ENCODE assay signal across 9 cellular contexts in the genomic region with DNA sequence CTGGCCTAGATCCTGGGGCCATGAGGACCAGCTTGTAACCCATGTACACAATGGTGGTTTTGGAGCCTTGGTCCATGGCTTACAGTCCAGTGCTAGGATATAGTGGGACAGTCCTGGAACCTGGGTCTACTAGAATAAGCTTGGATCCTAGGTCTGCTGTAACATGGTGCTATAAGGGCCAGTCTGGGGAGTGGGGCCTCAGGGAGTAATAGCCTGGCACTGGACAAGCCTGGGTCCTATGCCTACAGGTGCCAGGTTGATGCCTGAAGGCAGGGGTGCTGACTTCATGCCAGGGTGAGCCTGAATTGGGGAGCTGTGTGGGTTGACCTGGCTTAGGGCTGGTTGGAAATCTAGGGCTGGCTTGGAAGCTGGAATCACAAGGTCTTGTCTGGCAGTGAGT.
"Had no signal": no experiment of that assay in that cellular context is flagged by ENCODE, and none has a peak within 500 bp of the region (broad histone marks: within the 10 kb centered on the region; RNA-seq: fewer than 3 reads in every experiment).

No MANE protein-coding gene starts in this region.

- H3K4me2 ChIP-seq: GM23338 had no signal

- H3K4me1 Mint-ChIP-seq: GM23338, H9 had no signal

- H3K4me3 Mint-ChIP-seq: GM23338, H9, HFFc6 had no signal

- H3K9me3 ChIP-seq: HAP-1 had no signal

- H3K4me1 ChIP-seq: HAP-1 had no signal

- H2AFZ ChIP-seq: GM23248, GM23338 had no signal

- H3K9me3 Mint-ChIP-seq: GM23338, H9 had no signal

- H3K9ac ChIP-seq: GM23248 had no signal

- H3K27ac Mint-ChIP-seq: GM23338, H9, HFFc6 had no signal

- ATAC-seq: GM23338, HCT116 had no signal

- H3K4me3 ChIP-seq: GM23248, GM23338, HAP-1 had no signal

- H3K27ac ChIP-seq: GM23248 had no signal

- H3K36me3 ChIP-seq: HAP-1 had no signal

- DNase-seq: GM23248, GOT3, H7, H9, HCEC 1CT, HFFc6 had no signal
